Comparison of ENCODE assay signal across 1 cellular context in genomic region chr11:118007563-118008270, GRCh38.
TF ChIP-seq lines count a peak whose summit lies in the region.

No MANE protein-coding gene starts in this region.

TF ChIP-seq in GM12878, 131 proteins besides CTCF, POLR2A, EP300 and RAD21:
- TF ChIP-seq MLLT1 (IDR thresholded peaks at IDR 0.05) (peak; percentile 69), SMARCA5 (IDR thresholded peaks at IDR 0.05) (peak; percentile 88), ZNF217 (IDR thresholded peaks at IDR 0.05) (peak; percentile 87), BHLHE40 (IDR thresholded peaks at IDR 0.05; ENCODE audit: borderline replicate concordance in 1 of 2, low read depth in 2 of 2, low read length in 1 of 2) (peak in 1 of 2 experiments; percentile 83; a peak in 2 of 4 replicates), ZNF24 (IDR thresholded peaks at IDR 0.05) (peak; percentile 32; the same call in 1 of the 2 replicates), TBL1XR1 (IDR thresholded peaks at IDR 0.05; ENCODE audit: low read depth, low read length) (0 out of 2 replicates have a peak, but pooled peaks have one; percentile 42), NBN (IDR thresholded peaks at IDR 0.05) (0 out of 2 replicates have a peak, but pooled peaks have one; percentile 70), SPI1 (IDR thresholded peaks at IDR 0.05; ENCODE audit: borderline replicate concordance, insufficient read depth, low read depth, low read length) (peak; percentile 78; the same call in 1 of the 2 replicates), ETV6 (conservative IDR thresholded peaks at IDR 0.05 in 1 of 2, IDR thresholded peaks at IDR 0.05 in 1 of 2; ENCODE audit: borderline replicate concordance in 1 of 2, low read depth in 1 of 2) (peak in 1 of 2 experiments; percentile 14; a peak in 1 of 4 replicates), MTA2 (IDR thresholded peaks at IDR 0.05; ENCODE audit: low read depth) (peak; percentile 66), ZBTB40 (IDR thresholded peaks at IDR 0.05; ENCODE audit: borderline replicate concordance) (peak; percentile 17; the same call in 1 of the 2 replicates), HDAC6 (IDR thresholded peaks at IDR 0.05; ENCODE audit: unreplicated experiment) (peak; percentile 47), EED (IDR thresholded peaks at IDR 0.05; ENCODE audit: low read depth) (peak; percentile 70; the same call in 1 of the 2 replicates), PAX5 (IDR thresholded peaks at IDR 0.05; ENCODE audit: borderline replicate concordance, low read depth, low read length) (peak; percentile 50; the same call in 1 of the 2 replicates), IKZF1 (conservative IDR thresholded peaks at IDR 0.05) (peak; percentile 91), MEF2B (IDR thresholded peaks at IDR 0.05; ENCODE audit: partially characterized antibody, poor library complexity, severe bottlenecking) (peak; percentile 63), IKZF2 (IDR thresholded peaks at IDR 0.05) (peak; percentile 91 to 96), BMI1 (IDR thresholded peaks at IDR 0.05; ENCODE audit: borderline replicate concordance) (peak; percentile 24; the same call in 1 of the 2 replicates), CHD4 (IDR thresholded peaks at IDR 0.05) (peak; percentile 48; the same call in 1 of the 2 replicates), KLF5 (IDR thresholded peaks at IDR 0.05; ENCODE audit: partially characterized antibody) (peak; percentile 43), NR2F1 (conservative IDR thresholded peaks at IDR 0.05) (peak; percentile 77), NFIC (IDR thresholded peaks at IDR 0.05; ENCODE audit: low read depth, low read length) (peak; percentile 49; the same call in 1 of the 2 replicates), DPF2 (IDR thresholded peaks at IDR 0.05) (peak; percentile 72), TCF12 (IDR thresholded peaks at IDR 0.05; ENCODE audit: low read depth, low read length) (peak; percentile 91), TCF3 (IDR thresholded peaks at IDR 0.05; ENCODE audit: borderline replicate concordance, insufficient read depth, low read depth, low read length) (0 out of 2 replicates have a peak, but pooled peaks have one; percentile 79), RUNX3 (IDR thresholded peaks at IDR 0.05; ENCODE audit: low read length) (peak; percentile 43)
- TF ChIP-seq, protein P1, sequence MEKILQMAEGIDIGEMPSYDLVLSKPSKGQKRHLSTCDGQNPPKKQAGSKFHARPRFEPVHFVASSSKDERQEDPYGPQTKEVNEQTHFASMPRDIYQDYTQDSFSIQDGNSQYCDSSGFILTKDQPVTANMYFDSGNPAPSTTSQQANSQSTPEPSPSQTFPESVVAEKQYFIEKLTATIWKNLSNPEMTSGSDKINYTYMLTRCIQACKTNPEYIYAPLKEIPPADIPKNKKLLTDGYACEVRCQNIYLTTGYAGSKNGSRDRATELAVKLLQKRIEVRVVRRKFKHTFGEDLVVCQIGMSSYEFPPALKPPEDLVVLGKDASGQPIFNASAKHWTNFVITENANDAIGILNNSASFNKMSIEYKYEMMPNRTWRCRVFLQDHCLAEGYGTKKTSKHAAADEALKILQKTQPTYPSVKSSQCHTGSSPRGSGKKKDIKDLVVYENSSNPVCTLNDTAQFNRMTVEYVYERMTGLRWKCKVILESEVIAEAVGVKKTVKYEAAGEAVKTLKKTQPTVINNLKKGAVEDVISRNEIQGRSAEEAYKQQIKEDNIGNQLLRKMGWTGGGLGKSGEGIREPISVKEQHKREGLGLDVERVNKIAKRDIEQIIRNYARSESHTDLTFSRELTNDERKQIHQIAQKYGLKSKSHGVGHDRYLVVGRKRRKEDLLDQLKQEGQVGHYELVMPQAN (conservative IDR thresholded peaks at IDR 0.05) = 0 out of 2 replicates have a peak, but pooled peaks have one; percentile 37
- TF ChIP-seq, protein P2, sequence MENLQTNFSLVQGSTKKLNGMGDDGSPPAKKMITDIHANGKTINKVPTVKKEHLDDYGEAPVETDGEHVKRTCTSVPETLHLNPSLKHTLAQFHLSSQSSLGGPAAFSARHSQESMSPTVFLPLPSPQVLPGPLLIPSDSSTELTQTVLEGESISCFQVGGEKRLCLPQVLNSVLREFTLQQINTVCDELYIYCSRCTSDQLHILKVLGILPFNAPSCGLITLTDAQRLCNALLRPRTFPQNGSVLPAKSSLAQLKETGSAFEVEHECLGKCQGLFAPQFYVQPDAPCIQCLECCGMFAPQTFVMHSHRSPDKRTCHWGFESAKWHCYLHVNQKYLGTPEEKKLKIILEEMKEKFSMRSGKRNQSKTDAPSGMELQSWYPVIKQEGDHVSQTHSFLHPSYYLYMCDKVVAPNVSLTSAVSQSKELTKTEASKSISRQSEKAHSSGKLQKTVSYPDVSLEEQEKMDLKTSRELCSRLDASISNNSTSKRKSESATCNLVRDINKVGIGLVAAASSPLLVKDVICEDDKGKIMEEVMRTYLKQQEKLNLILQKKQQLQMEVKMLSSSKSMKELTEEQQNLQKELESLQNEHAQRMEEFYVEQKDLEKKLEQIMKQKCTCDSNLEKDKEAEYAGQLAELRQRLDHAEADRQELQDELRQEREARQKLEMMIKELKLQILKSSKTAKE (IDR thresholded peaks at IDR 0.05; ENCODE audit: low read depth, poor library complexity, severe bottlenecking) = peak; percentile 53
- TF ChIP-seq, protein P3, sequence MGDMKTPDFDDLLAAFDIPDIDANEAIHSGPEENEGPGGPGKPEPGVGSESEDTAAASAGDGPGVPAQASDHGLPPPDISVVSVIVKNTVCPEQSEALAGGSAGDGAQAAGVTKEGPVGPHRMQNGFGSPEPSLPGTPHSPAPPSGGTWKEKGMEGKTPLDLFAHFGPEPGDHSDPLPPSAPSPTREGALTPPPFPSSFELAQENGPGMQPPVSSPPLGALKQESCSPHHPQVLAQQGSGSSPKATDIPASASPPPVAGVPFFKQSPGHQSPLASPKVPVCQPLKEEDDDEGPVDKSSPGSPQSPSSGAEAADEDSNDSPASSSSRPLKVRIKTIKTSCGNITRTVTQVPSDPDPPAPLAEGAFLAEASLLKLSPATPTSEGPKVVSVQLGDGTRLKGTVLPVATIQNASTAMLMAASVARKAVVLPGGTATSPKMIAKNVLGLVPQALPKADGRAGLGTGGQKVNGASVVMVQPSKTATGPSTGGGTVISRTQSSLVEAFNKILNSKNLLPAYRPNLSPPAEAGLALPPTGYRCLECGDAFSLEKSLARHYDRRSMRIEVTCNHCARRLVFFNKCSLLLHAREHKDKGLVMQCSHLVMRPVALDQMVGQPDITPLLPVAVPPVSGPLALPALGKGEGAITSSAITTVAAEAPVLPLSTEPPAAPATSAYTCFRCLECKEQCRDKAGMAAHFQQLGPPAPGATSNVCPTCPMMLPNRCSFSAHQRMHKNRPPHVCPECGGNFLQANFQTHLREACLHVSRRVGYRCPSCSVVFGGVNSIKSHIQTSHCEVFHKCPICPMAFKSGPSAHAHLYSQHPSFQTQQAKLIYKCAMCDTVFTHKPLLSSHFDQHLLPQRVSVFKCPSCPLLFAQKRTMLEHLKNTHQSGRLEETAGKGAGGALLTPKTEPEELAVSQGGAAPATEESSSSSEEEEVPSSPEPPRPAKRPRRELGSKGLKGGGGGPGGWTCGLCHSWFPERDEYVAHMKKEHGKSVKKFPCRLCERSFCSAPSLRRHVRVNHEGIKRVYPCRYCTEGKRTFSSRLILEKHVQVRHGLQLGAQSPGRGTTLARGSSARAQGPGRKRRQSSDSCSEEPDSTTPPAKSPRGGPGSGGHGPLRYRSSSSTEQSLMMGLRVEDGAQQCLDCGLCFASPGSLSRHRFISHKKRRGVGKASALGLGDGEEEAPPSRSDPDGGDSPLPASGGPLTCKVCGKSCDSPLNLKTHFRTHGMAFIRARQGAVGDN (IDR thresholded peaks at IDR 0.05) = peak; percentile 97
- TF ChIP-seq, protein P4, sequence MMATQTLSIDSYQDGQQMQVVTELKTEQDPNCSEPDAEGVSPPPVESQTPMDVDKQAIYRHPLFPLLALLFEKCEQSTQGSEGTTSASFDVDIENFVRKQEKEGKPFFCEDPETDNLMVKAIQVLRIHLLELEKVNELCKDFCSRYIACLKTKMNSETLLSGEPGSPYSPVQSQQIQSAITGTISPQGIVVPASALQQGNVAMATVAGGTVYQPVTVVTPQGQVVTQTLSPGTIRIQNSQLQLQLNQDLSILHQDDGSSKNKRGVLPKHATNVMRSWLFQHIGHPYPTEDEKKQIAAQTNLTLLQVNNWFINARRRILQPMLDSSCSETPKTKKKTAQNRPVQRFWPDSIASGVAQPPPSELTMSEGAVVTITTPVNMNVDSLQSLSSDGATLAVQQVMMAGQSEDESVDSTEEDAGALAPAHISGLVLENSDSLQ (IDR thresholded peaks at IDR 0.05) = peak; percentile 32; the same call in 1 of the 2 replicates
- TF ChIP-seq, protein P5, sequence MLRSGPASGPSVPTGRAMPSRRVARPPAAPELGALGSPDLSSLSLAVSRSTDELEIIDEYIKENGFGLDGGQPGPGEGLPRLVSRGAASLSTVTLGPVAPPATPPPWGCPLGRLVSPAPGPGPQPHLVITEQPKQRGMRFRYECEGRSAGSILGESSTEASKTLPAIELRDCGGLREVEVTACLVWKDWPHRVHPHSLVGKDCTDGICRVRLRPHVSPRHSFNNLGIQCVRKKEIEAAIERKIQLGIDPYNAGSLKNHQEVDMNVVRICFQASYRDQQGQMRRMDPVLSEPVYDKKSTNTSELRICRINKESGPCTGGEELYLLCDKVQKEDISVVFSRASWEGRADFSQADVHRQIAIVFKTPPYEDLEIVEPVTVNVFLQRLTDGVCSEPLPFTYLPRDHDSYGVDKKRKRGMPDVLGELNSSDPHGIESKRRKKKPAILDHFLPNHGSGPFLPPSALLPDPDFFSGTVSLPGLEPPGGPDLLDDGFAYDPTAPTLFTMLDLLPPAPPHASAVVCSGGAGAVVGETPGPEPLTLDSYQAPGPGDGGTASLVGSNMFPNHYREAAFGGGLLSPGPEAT (IDR thresholded peaks at IDR 0.05; ENCODE audit: low read depth) = peak; percentile 70; the same call in 1 of the 2 replicates
